8 cellular contexts compared by ENCODE assay signal in genomic region chr5:43556857-43557593, GRCh38. TPM values are rescaled to one million over a fixed set of nuclear protein-coding genes. Genes with fewer than 3 reads are reported as not detected.
DNase-seq lines count a peak whose midpoint lies in the region; ATAC-seq and TF ChIP-seq lines count a peak whose summit lies in the region.

PAIP1 (minus strand) TSS chr5:43557077; CDS start chr5:43556846, 231 bp downstream.

- WGBS in ectodermal cell, 2 experiments: 2% methylated on average over 82 of the region's 82 CpGs
- WGBS in lung, 2 donors: 1 to 2% methylated on average over 51 to 82 of the region's 82 CpGs

- H3K9me3 Mint-ChIP-seq in CD4-positive, alpha-beta T cell: no peaks in the 10 kb centered on the region
- no peaks in the 10 kb centered on the region for H3K9me3 Mint-ChIP-seq in activated CD4-positive, alpha-beta memory T cell treated with anti-CD3 and anti-CD28 coated beads, Interleukin-2, amount 10 ng/mL, durations not matched to agents 7 days and 5 days

- no peaks in the 10 kb centered on the region for H3K9me3 ChIP-seq in CD4-positive, alpha-beta T cell (ENCODE audit: control insufficient read depth, low read length)
- no peaks in the 10 kb centered on the region for H3K9me3 ChIP-seq in ectodermal cell (ENCODE audit: control insufficient read depth, low read length)
- H3K9me3 ChIP-seq in lung (ENCODE audit: control insufficient read depth in 2 of 2, insufficient read depth in 1 of 2, low read length in 1 of 2): no peaks in the 10 kb centered on the region

- DNase-seq in CD4-positive, alpha-beta T cell: peak; percentile 65 to 82 (median 76)
- DNase-seq in NCI-H774 (lab: John Stamatoyannopoulos, UW) (peak; percentile 91), lung (ENCODE audit: low spot score) (peak; percentile 84)
- peak; percentile 87 for DNase-seq in activated CD4-positive, alpha-beta memory T cell treated with anti-CD3 and anti-CD28 coated beads, Interleukin-2, amount 10 ng/mL, durations not matched to agents 7 days and 5 days
- peak; percentile 56 to 72 (median 72) for DNase-seq in stimulated activated CD4-positive, alpha-beta T cell treated with anti-CD3 and anti-CD28 coated beads, TNF-alpha, amount 100 ng/mL, for 4 hours (ENCODE audit: low read depth in 3 of 3)

- peak; percentile 82 for ATAC-seq in CD4-positive, alpha-beta T cell (ENCODE audit: poor library complexity)
- ATAC-seq in GM19328 (IDR thresholded peaks at IDR 0.05; ENCODE audit: unreplicated experiment): peak; percentile 74
- ATAC-seq in HG03469 (IDR thresholded peaks at IDR 0.05; ENCODE audit: unreplicated experiment): peak; percentile 85
- peak; percentile 94 for ATAC-seq in lung (ENCODE audit: insufficient read depth, low FRiP score)

- CTCF ChIA-PET in CD4-positive, alpha-beta T cell (lab: Charles Lee): interaction anchor here (1.0 to 2.7 kb wide), 5 partner anchors 42 to 73 kb away, joined by 3 to 25 read pairs (median 3); partner anchors contain the start of genes C5orf34, NNT and TMEM267
- CTCF ChIA-PET in activated CD4-positive, alpha-beta memory T cell treated with anti-CD3 and anti-CD28 coated beads, Interleukin-2, amount 10 ng/mL, durations not matched to agents 7 days and 5 days (lab: Charles Lee): interaction anchor here (0.6 to 0.7 kb wide), 2 partner anchors 46 to 73 kb away, joined by 3 to 5 read pairs; partner anchors contain the start of genes NNT and TMEM267

- H3K27me3 Mint-ChIP-seq in CD4-positive, alpha-beta T cell: peaks cover 11% of the 10 kb centered on the region
- peaks cover 7% of the 10 kb centered on the region for H3K27me3 Mint-ChIP-seq in activated CD4-positive, alpha-beta memory T cell treated with anti-CD3 and anti-CD28 coated beads, Interleukin-2, amount 10 ng/mL, durations not matched to agents 7 days and 5 days

- H3K4me1 Mint-ChIP-seq in CD4-positive, alpha-beta T cell (ENCODE audit: low read depth): peaks cover 6% of the 10 kb centered on the region
- peaks cover 14% of the 10 kb centered on the region for H3K4me1 Mint-ChIP-seq in activated CD4-positive, alpha-beta memory T cell treated with anti-CD3 and anti-CD28 coated beads, Interleukin-2, amount 10 ng/mL, durations not matched to agents 7 days and 5 days

- H3K4me3 ChIP-seq in ectodermal cell (ENCODE audit: insufficient read depth, low read depth, low read length) (peak within 1 kb of the TSS; percentile 92), lung (peak within 1 kb of the TSS; percentile 95)

- intact Hi-C loops in CD4-positive, alpha-beta T cell (cut with DNase I, micrococcal nuclease): loop anchor here (1.0 to 10.0 kb wide), 8 partner anchors 42 to 1250 kb away; partner anchors contain the start of genes HMGCS1 (in 2 of the 2), C5orf34 (in 1 of the 2), MRPS30 (in 1 of the 2) and NNT (in 1 of the 2)

- H3K36me3 ChIP-seq in ectodermal cell (ENCODE audit: control insufficient read depth, insufficient read depth, low read length) (peaks cover 6% of the 10 kb centered on the region), lung (ENCODE audit: control insufficient read depth in 2 of 2, insufficient read depth in 2 of 2, low read length in 2 of 2) (peaks cover 0 to 5% of the 10 kb centered on the region in 2 donors)

- peak within 1 kb of the TSS; percentile 97 for H3K4me3 Mint-ChIP-seq in CD4-positive, alpha-beta T cell
- peak within 1 kb of the TSS; percentile 86 for H3K4me3 Mint-ChIP-seq in activated CD4-positive, alpha-beta memory T cell treated with anti-CD3 and anti-CD28 coated beads, Interleukin-2, amount 10 ng/mL, durations not matched to agents 7 days and 5 days

- H3K4me1 ChIP-seq in ectodermal cell (ENCODE audit: control insufficient read depth, insufficient read depth, low read length) (peaks cover 22% of the 10 kb centered on the region), lung (ENCODE audit: control insufficient read depth in 2 of 2, insufficient read depth in 2 of 2, low read length in 2 of 2) (peaks cover 0 to 27% of the 10 kb centered on the region in 2 donors)

- peaks cover 6% of the 10 kb centered on the region for H3K36me3 Mint-ChIP-seq in CD4-positive, alpha-beta T cell (ENCODE audit: low read depth)
- H3K36me3 Mint-ChIP-seq in activated CD4-positive, alpha-beta memory T cell treated with anti-CD3 and anti-CD28 coated beads, Interleukin-2, amount 10 ng/mL, durations not matched to agents 7 days and 5 days (ENCODE audit: low read depth): peaks cover 5% of the 10 kb centered on the region

- H3K27ac ChIP-seq in CD4-positive, alpha-beta T cell (ENCODE audit: low read depth, low read length): peak within 1 kb of the TSS; percentile 85
- H3K27ac ChIP-seq in ectodermal cell (ENCODE audit: insufficient read depth, low read depth, low read length, poor library complexity, severe bottlenecking) (peak within 1 kb of the TSS; percentile 95), lung (ENCODE audit: low read depth in 1 of 2, low read length in 1 of 2) (peak within 1 kb of the TSS; percentile 93 to 100)

- peak; percentile 59 for TF ChIP-seq CTCF in CD4-positive, alpha-beta T cell (IDR thresholded peaks at IDR 0.05)
- no peak for TF ChIP-seq CTCF in lung (IDR thresholded peaks at IDR 0.05; ENCODE audit: control extremely low read depth, extremely low read depth)

- no peaks in the 10 kb centered on the region for H3K27me3 ChIP-seq in CD4-positive, alpha-beta T cell (ENCODE audit: control insufficient read depth, insufficient read depth, low read length)
- H3K27me3 ChIP-seq in ectodermal cell (ENCODE audit: control insufficient read depth, insufficient read depth, low read length, poor library complexity, severe bottlenecking): no peaks in the 10 kb centered on the region
- no peaks in the 10 kb centered on the region for H3K27me3 ChIP-seq in lung (ENCODE audit: control insufficient read depth, insufficient read depth)

- POLR2A ChIA-PET in CD4-positive, alpha-beta T cell (lab: Charles Lee): interaction anchor here (0.6 to 10.5 kb wide), 10 partner anchors 11 to 563 kb away, joined by 3 to 163 read pairs (median 4); partner anchors contain the start of genes HMGCS1, NNT, TMEM267 and ZNF131
- POLR2A ChIA-PET in activated CD4-positive, alpha-beta memory T cell treated with anti-CD3 and anti-CD28 coated beads, Interleukin-2, amount 10 ng/mL, durations not matched to agents 7 days and 5 days (lab: Charles Lee): interaction anchor here (1.0 to 5.3 kb wide), 8 partner anchors 12 to 73 kb away, joined by 3 to 60 read pairs (median 10); partner anchors contain the start of genes NNT and TMEM267

- peak within 1 kb of the TSS; percentile 94 for H3K27ac Mint-ChIP-seq in CD4-positive, alpha-beta T cell
- H3K27ac Mint-ChIP-seq in activated CD4-positive, alpha-beta memory T cell treated with anti-CD3 and anti-CD28 coated beads, Interleukin-2, amount 10 ng/mL, durations not matched to agents 7 days and 5 days: peak within 1 kb of the TSS; percentile 87

RNA-seq across cellular contexts. Expression of gene PAIP1, which starts in this region (rescaled TPM):
- total RNA-seq in CD4-positive, alpha-beta T cell: 10 to 100 TPM; 33.9 to 35.1 TPM
- total RNA-seq in activated CD4-positive, alpha-beta memory T cell treated with anti-CD3 and anti-CD28 coated beads, Interleukin-2, amount 10 ng/mL, durations not matched to agents 7 days and 5 days: 10 to 100 TPM; 37.0 to 38.8 TPM
- polyA plus RNA-seq in ectodermal cell (2013, experiment 1 of 4): 109 TPM
- 115 TPM for polyA plus RNA-seq in ectodermal cell (2013, experiment 2 of 4)
- polyA plus RNA-seq in ectodermal cell (2013, experiment 3 of 4): 110 TPM
- 120 TPM for polyA plus RNA-seq in ectodermal cell (2013, experiment 4 of 4)
- 10 to 100 TPM; 62.6 to 91.1 TPM for total RNA-seq in lung
- 10 to 100 TPM; 46.1 to 47.3 TPM for polyA plus RNA-seq in lung

Comparison
In these comparisons a context has a peak if more than half of its experiments do, and no peak if none do; other contexts are left out.
1. Peak in every context shown above with its lines: DNase-seq, ATAC-seq, H3K4me3 ChIP-seq and H3K27ac ChIP-seq.